In the genomic region with DNA sequence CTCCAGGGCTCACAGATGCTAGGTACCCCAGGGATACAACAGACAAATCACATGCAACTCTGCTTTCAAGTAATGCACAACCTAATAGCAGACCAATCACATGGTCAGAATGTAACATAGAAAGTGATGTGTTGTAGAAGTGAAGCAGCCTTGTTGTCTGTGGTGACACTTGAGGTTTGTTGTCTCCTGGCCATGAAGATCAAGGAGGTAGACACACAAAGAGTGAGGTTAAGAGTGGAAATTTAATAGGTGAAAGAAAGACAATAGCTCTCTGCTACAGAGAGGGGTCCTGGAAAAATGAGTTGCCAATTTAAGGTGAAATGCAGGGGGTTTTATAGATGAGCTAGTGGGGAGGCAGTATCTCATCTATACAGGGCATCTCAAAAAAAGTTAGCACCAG, we compare ENCODE assay signal across 9 cellular contexts. TPM values are rescaled to one million over a fixed set of nuclear protein-coding genes. Genes with fewer than 3 reads are reported as not detected.
"Had no signal": no experiment of that assay in that cellular context is flagged by ENCODE, and none has a peak within 500 bp of the region (broad histone marks: within the 10 kb centered on the region; RNA-seq: fewer than 3 reads in every experiment).

No MANE protein-coding gene starts in this region.

- H3K9me3 Mint-ChIP-seq: H9 had no signal

- ATAC-seq: GM23338, HepG2 had no signal

- H3K36me3 Mint-ChIP-seq: IgD-negative memory B cell had no signal

- DNase-seq: H9, HCEC 1CT, KG1 had no signal

- H3K4me3 Mint-ChIP-seq: GM23338, H9 had no signal

- H3K27ac ChIP-seq: HL-60 had no signal

- H3K27ac Mint-ChIP-seq: GM23338, H9 had no signal

RNA-seq across cellular contexts. Expression of a gene that starts 29.8 kb away (rescaled TPM):
- total RNA-seq: GM23338, HepG2, HT1080 had no signal

RNA-seq across cellular contexts. Expression of a gene that starts 33.8 kb away (rescaled TPM):
- total RNA-seq: GM23338, H1, H9 had no signal

RNA-seq across cellular contexts. Expression of a gene that starts 44.6 kb away (rescaled TPM):
- total RNA-seq: H1, H9, HepG2, HT1080 had no signal
